15 cellular contexts compared by ENCODE assay signal in genomic region chr1:167486090-167486824, GRCh38. TPM values are rescaled to one million over a fixed set of nuclear protein-coding genes. Genes with fewer than 3 reads are reported as not detected.
DNase-seq lines count a peak whose midpoint lies in the region; ATAC-seq and TF ChIP-seq lines count a peak whose summit lies in the region.
"Had no signal": no experiment of that assay in that cellular context is flagged by ENCODE, and none has a peak within 500 bp of the region (broad histone marks: within the 10 kb centered on the region; RNA-seq: fewer than 3 reads in every experiment).

No MANE protein-coding gene starts in this region.

- intact Hi-C loops in right cardiac atrium (cut with DNase I) (no loop called here), tibial artery (cut with DNase I; ENCODE audit: low total_unique reads) (no loop called here)

- H3K36me3 ChIP-seq in tibial artery = no peaks in the 10 kb centered on the region
- H3K36me3 ChIP-seq: MG63, thoracic aorta had no signal

- H3K4me3 ChIP-seq in right cardiac atrium (ENCODE audit: low read length) (no peak overlapping the region), tibial artery (no peak overlapping the region)
- H3K4me3 ChIP-seq: MG63, SK-N-MC, thoracic aorta had no signal

- H3K27me3 ChIP-seq in right cardiac atrium (ENCODE audit: control insufficient read depth, insufficient read depth) (no peaks in the 10 kb centered on the region), tibial artery (no peaks in the 10 kb centered on the region)
- H3K27me3 ChIP-seq: foreskin keratinocyte, MG63 had no signal

- peak; percentile 62 for DNase-seq in activated CD8-positive, alpha-beta memory T cell treated with anti-CD3 and anti-CD28 coated beads for 24 hours
- DNase-seq in activated CD8-positive, alpha-beta memory T cell treated with anti-CD3 and anti-CD28 coated beads, Interleukin-2, amount 50 U/mL, for 4 hours = no peak
- DNase-seq in right cardiac atrium (peak; percentile 48 to 78 (median 77)), stromal cell of bone marrow (ENCODE audit: low read depth) (peak; percentile 3), DMS53 treated with DMSO at 0.1 percent for 48 hours (lab: John Stamatoyannopoulos, UW; ENCODE audit: unreplicated experiment) (no peak), tibial artery (no peak), NCI-H524 (lab: John Stamatoyannopoulos, UW) (no peak)
- DNase-seq: activated B cell treated with CpG ODN at 0.5 μM for 24 hours, foreskin keratinocyte, MG63, small intestine had no signal

- WGBS in right cardiac atrium = 58% methylated on average over 15 of the region's 15 CpGs

- no peak for TF ChIP-seq CTCF in tibial artery (IDR thresholded peaks at IDR 0.05)

- peak; percentile 17 for ATAC-seq in activated T-helper 17 cell treated with anti-CD3 and anti-CD28 coated beads, Interleukin-2, amount 50 U/mL, for 72 hours (replicated peaks)
- peak; percentile 43 to 81 for ATAC-seq in right cardiac atrium
- ATAC-seq: foreskin keratinocyte had no signal

- H3K36me3 Mint-ChIP-seq in activated T-helper 17 cell treated with anti-CD3 and anti-CD28 coated beads, Interleukin-2, amount 50 U/mL, for 72 hours (ENCODE audit: low read depth) = peaks cover 100% of the 10 kb centered on the region

- H3K27ac ChIP-seq in right cardiac atrium (ENCODE audit: low read length) (no peak overlapping the region), tibial artery (no peak overlapping the region)
- H3K27ac ChIP-seq: foreskin keratinocyte, SK-N-MC, thoracic aorta had no signal

- H3K4me1 Mint-ChIP-seq in activated T-helper 17 cell treated with anti-CD3 and anti-CD28 coated beads, Interleukin-2, amount 50 U/mL, for 72 hours = peaks cover 65% of the 10 kb centered on the region
- H3K4me1 Mint-ChIP-seq: activated B cell treated with CpG ODN at 0.5 μM for 24 hours had no signal

- H3K27ac Mint-ChIP-seq in activated T-helper 17 cell treated with anti-CD3 and anti-CD28 coated beads, Interleukin-2, amount 50 U/mL, for 72 hours = peak overlapping the region; percentile 86
- H3K27ac Mint-ChIP-seq: activated B cell treated with CpG ODN at 0.5 μM for 24 hours had no signal

- no peaks in the 10 kb centered on the region for H3K9me3 Mint-ChIP-seq in activated T-helper 17 cell treated with anti-CD3 and anti-CD28 coated beads, Interleukin-2, amount 50 U/mL, for 72 hours
- H3K9me3 Mint-ChIP-seq: activated B cell treated with CpG ODN at 0.5 μM for 24 hours had no signal

- no peaks in the 10 kb centered on the region for H3K4me1 ChIP-seq in right cardiac atrium (ENCODE audit: control insufficient read depth, insufficient read depth, low read length)
- H3K4me1 ChIP-seq in tibial artery = no peaks in the 10 kb centered on the region
- H3K4me1 ChIP-seq: foreskin keratinocyte had no signal

- H3K4me3 Mint-ChIP-seq in activated T-helper 17 cell treated with anti-CD3 and anti-CD28 coated beads, Interleukin-2, amount 50 U/mL, for 72 hours = peak overlapping the region; percentile 70
- H3K4me3 Mint-ChIP-seq: activated B cell treated with CpG ODN at 0.5 μM for 24 hours had no signal

- H3K27me3 Mint-ChIP-seq in activated T-helper 17 cell treated with anti-CD3 and anti-CD28 coated beads, Interleukin-2, amount 50 U/mL, for 72 hours = no peaks in the 10 kb centered on the region

- H3K9me3 ChIP-seq in right cardiac atrium (ENCODE audit: control insufficient read depth, low read length) (no peaks in the 10 kb centered on the region), tibial artery (no peaks in the 10 kb centered on the region)
- H3K9me3 ChIP-seq: MG63, thoracic aorta had no signal

RNA-seq across cellular contexts. Expression of gene CD247, which starts 32.1 kb away (rescaled TPM):
- 100 to 1,000 TPM; 168 to 217 TPM for total RNA-seq in activated T-helper 17 cell treated with anti-CD3 and anti-CD28 coated beads, Interleukin-2, amount 50 U/mL, for 72 hours
- total RNA-seq in right cardiac atrium = 1 to 10 TPM in 2 of 4 donors, under 1 TPM in 2; 0.32 to 1.5 (median 0.84) TPM
- 0.43 TPM for polyA plus RNA-seq in right cardiac atrium
- polyA plus RNA-seq: foreskin keratinocyte, keratinocyte had no signal

Comparison
In these comparisons a context has a peak if more than half of its experiments do, and no peak if none do; other contexts are left out.
1. DNase-seq: peak in activated CD8-positive, alpha-beta memory T cell treated with anti-CD3 and anti-CD28 coated beads for 24 hours (single experiment), right cardiac atrium (3 of 3) and stromal cell of bone marrow (single experiment); none in activated CD8-positive, alpha-beta memory T cell treated with anti-CD3 and anti-CD28 coated beads, Interleukin-2, amount 50 U/mL, for 4 hours (single experiment), DMS53 treated with DMSO at 0.1 percent for 48 hours (single experiment), tibial artery (0 of 2) and NCI-H524 (0 of 2).
2. RNA of gene CD247, which starts 32.1 kb away (total RNA-seq): 168 to 217 TPM in activated T-helper 17 cell treated with anti-CD3 and anti-CD28 coated beads, Interleukin-2, amount 50 U/mL, for 72 hours; 0.32 to 1.5 TPM in right cardiac atrium; every median in the first group is over 10 times any median in the second.